ENCODE assay signal across 8 cellular contexts in genomic region chr20:62899633-62900051, GRCh38. TPM values are rescaled to one million over a fixed set of nuclear protein-coding genes. Genes with fewer than 3 reads are reported as not detected.
A peak's percentile ranks its signal among the peaks of the same experiment; 100 is the strongest.
DNase-seq lines count a peak whose midpoint lies in the region; ATAC-seq and TF ChIP-seq lines count a peak whose summit lies in the region.

No MANE protein-coding gene starts in this region.

- H3K27ac ChIP-seq in CD4-positive, alpha-beta T cell (ENCODE audit: low read depth, low read length) = no peak overlapping the region

- H3K4me3 Mint-ChIP-seq in CD4-positive, alpha-beta T cell = no peak overlapping the region
- H3K4me3 Mint-ChIP-seq in effector memory CD8-positive, alpha-beta T cell = peak overlapping the region in 1 of 2 donors; percentile 73
- peak overlapping the region in 5 of 10 donors; percentile 10 to 81 (median 76) for H3K4me3 Mint-ChIP-seq in naive thymus-derived CD8-positive, alpha-beta T cell

- ATAC-seq in CD4-positive, alpha-beta T cell (ENCODE audit: poor library complexity) = no peak
- ATAC-seq in effector memory CD8-positive, alpha-beta T cell (replicated peaks) = no peak
- ATAC-seq in naive thymus-derived CD8-positive, alpha-beta T cell = peak; percentile 4 to 11
- no peak for ATAC-seq in GM19467 (IDR thresholded peaks at IDR 0.05; ENCODE audit: unreplicated experiment)
- no peak for ATAC-seq in HG03159 (IDR thresholded peaks at IDR 0.05; ENCODE audit: unreplicated experiment)

- H3K9me3 Mint-ChIP-seq in CD4-positive, alpha-beta T cell = no peaks in the 10 kb centered on the region
- H3K9me3 Mint-ChIP-seq in effector memory CD8-positive, alpha-beta T cell = no peaks in the 10 kb centered on the region
- no peaks in the 10 kb centered on the region for H3K9me3 Mint-ChIP-seq in naive thymus-derived CD8-positive, alpha-beta T cell

- CTCF ChIA-PET in CD4-positive, alpha-beta T cell (lab: Charles Lee) = interaction anchor here (0.9 to 4.8 kb wide), 7 partner anchors 8 to 109 kb away, joined by 3 to 38 read pairs (median 10); partner anchors contain the start of gene DIDO1

- peaks cover 77% of the 10 kb centered on the region for H3K36me3 Mint-ChIP-seq in CD4-positive, alpha-beta T cell (ENCODE audit: low read depth)
- H3K36me3 Mint-ChIP-seq in effector memory CD8-positive, alpha-beta T cell (ENCODE audit: insufficient read depth) = peaks cover 83% of the 10 kb centered on the region
- H3K36me3 Mint-ChIP-seq in naive thymus-derived CD8-positive, alpha-beta T cell = peaks cover 0 to 48% (median 13%) of the 10 kb centered on the region in 3 donors

- no peaks in the 10 kb centered on the region for H3K27me3 ChIP-seq in CD4-positive, alpha-beta T cell (ENCODE audit: control insufficient read depth, insufficient read depth, low read length)

- H3K4me1 Mint-ChIP-seq in CD4-positive, alpha-beta T cell (ENCODE audit: low read depth) = peaks cover 40% of the 10 kb centered on the region
- peaks cover 26 to 35% of the 10 kb centered on the region in 2 donors for H3K4me1 Mint-ChIP-seq in effector memory CD8-positive, alpha-beta T cell (ENCODE audit: low read depth in 2 of 2)
- H3K4me1 Mint-ChIP-seq in naive thymus-derived CD8-positive, alpha-beta T cell = peaks cover 18 to 38% (median 34%) of the 10 kb centered on the region in 4 donors

- POLR2A ChIA-PET in CD4-positive, alpha-beta T cell (lab: Charles Lee) = interaction anchor here (1.0 to 3.4 kb wide), 8 partner anchors 10 to 109 kb away, joined by 3 to 14 read pairs (median 3); no protein-coding TSS in a partner anchor
- POLR2A ChIA-PET in naive thymus-derived CD8-positive, alpha-beta T cell (lab: Charles Lee) = interaction anchor here (1.0 to 3.7 kb wide), 14 partner anchors 9 to 73 kb away, joined by 3 to 21 read pairs (median 6); partner anchors contain the start of genes GID8 and TCFL5

- intact Hi-C loops in CD4-positive, alpha-beta T cell (cut with DNase I, micrococcal nuclease) = loop anchor here (1.0 to 5.0 kb wide), 4 partner anchors 19 to 110 kb away; partner anchors contain the start of gene GID8 (in 2 of the 2)

- no peak for DNase-seq in CD4-positive, alpha-beta T cell
- DNase-seq in HuH-7.5 (ENCODE audit: low spot score) (peak; percentile 48), NCI-H524 treated with DMSO at 0.1 percent for 48 hours (lab: John Stamatoyannopoulos, UW) (no peak), NCI-H187 (lab: John Stamatoyannopoulos, UW) (no peak)
- DNase-seq in effector memory CD8-positive, alpha-beta T cell = no peak
- peak in 1 of 10 donors; percentile 20 for DNase-seq in naive thymus-derived CD8-positive, alpha-beta T cell

- H3K27me3 Mint-ChIP-seq in CD4-positive, alpha-beta T cell = no peaks in the 10 kb centered on the region
- no peaks in the 10 kb centered on the region for H3K27me3 Mint-ChIP-seq in effector memory CD8-positive, alpha-beta T cell
- no peaks in the 10 kb centered on the region for H3K27me3 Mint-ChIP-seq in naive thymus-derived CD8-positive, alpha-beta T cell

- TF ChIP-seq CTCF in CD4-positive, alpha-beta T cell (IDR thresholded peaks at IDR 0.05) = no peak

- H3K27ac Mint-ChIP-seq in CD4-positive, alpha-beta T cell = peak overlapping the region; percentile 92
- peak overlapping the region; percentile 87 to 89 for H3K27ac Mint-ChIP-seq in effector memory CD8-positive, alpha-beta T cell
- H3K27ac Mint-ChIP-seq in naive thymus-derived CD8-positive, alpha-beta T cell = peak overlapping the region in 9 of 10 donors; percentile 73 to 96 (median 91)

- no peaks in the 10 kb centered on the region for H3K9me3 ChIP-seq in CD4-positive, alpha-beta T cell (ENCODE audit: control insufficient read depth, low read length)

RNA-seq across cellular contexts. Expression of gene DIDO1, which starts 26.7 kb away (rescaled TPM):
- 10 to 100 TPM; 51.9 to 54.3 TPM for total RNA-seq in CD4-positive, alpha-beta T cell
- total RNA-seq in naive thymus-derived CD8-positive, alpha-beta T cell = 100 to 1,000 TPM; 125 to 132 TPM
- 10 to 100 TPM; 26.8 to 45.8 (median 39.7) TPM for polyA plus RNA-seq in naive thymus-derived CD8-positive, alpha-beta T cell

RNA-seq across cellular contexts. Expression of gene TCFL5, which starts 38.0 kb away (rescaled TPM):
- 1 to 10 TPM; 5.9 to 6.3 TPM for total RNA-seq in CD4-positive, alpha-beta T cell
- 10 to 100 TPM; 13.2 to 13.4 TPM for total RNA-seq in naive thymus-derived CD8-positive, alpha-beta T cell
- polyA plus RNA-seq in naive thymus-derived CD8-positive, alpha-beta T cell = 1 to 10 TPM; 1.0 to 2.1 (median 1.5) TPM

RNA-seq across cellular contexts. Expression of gene GID8, which starts 38.3 kb away (rescaled TPM):
- total RNA-seq in CD4-positive, alpha-beta T cell = 10 to 100 TPM; 39.6 to 46.1 TPM
- total RNA-seq in naive thymus-derived CD8-positive, alpha-beta T cell = 10 to 100 TPM; 57.7 to 61.2 TPM
- polyA plus RNA-seq in naive thymus-derived CD8-positive, alpha-beta T cell = 10 to 100 TPM; 20.2 to 24.4 (median 21.1) TPM

RNA-seq across cellular contexts. Expression of gene SLC17A9, which starts 52.9 kb away (rescaled TPM):
- total RNA-seq in CD4-positive, alpha-beta T cell = 1 to 10 TPM; 3.5 to 5.5 TPM
- 10 to 100 TPM; 11.3 TPM for total RNA-seq in naive thymus-derived CD8-positive, alpha-beta T cell
- 1 to 10 TPM; 1.2 to 2.0 (median 1.5) TPM for polyA plus RNA-seq in naive thymus-derived CD8-positive, alpha-beta T cell

Comparison
In these comparisons a context has a peak if more than half of its experiments do, and no peak if none do; other contexts are left out.
1. ATAC-seq: peak in naive thymus-derived CD8-positive, alpha-beta T cell (2 of 2); none in CD4-positive, alpha-beta T cell (single experiment), effector memory CD8-positive, alpha-beta T cell (single experiment), GM19467 (single experiment) and HG03159 (single experiment).
2. Peak in every context shown above with its lines, with median percentiles within 50 percentile points of each other: H3K27ac Mint-ChIP-seq.